Comparison of ENCODE assay signal across 7 cellular contexts in genomic region chr4:49288801-49289200, GRCh38.
DNase-seq lines count a peak whose midpoint lies in the region; ATAC-seq and TF ChIP-seq lines count a peak whose summit lies in the region.
"Not testable (repeated sequence)": the region's sequence is repeated elsewhere in the genome, so short reads cannot be mapped to it uniquely, and the experiment has no call there.

No MANE protein-coding gene starts in this region.

- H3K4me1 Mint-ChIP-seq in GM23338; chondrocyte (ENCODE audit: low read depth): not testable (repeated sequence)

- H4K20me1 ChIP-seq in GM23338 (replicated peaks; ENCODE audit: insufficient read depth): not testable (repeated sequence)

- H2BK15ac ChIP-seq in mesendoderm (replicated peaks; ENCODE audit: low read depth): not testable (repeated sequence)

- not testable (repeated sequence) for ATAC-seq in GM23338, left ventricle myocardium superior

- not testable (repeated sequence) for H2AFZ ChIP-seq in GM23338

- not testable (repeated sequence) for H4K5ac ChIP-seq in mesendoderm (ENCODE audit: low read length)

- not testable (repeated sequence) for H2AK5ac ChIP-seq in mesendoderm (ENCODE audit: low read length)

- intact Hi-C loops in left ventricle myocardium superior (cut with micrococcal nuclease); stomach (cut with DNase I; ENCODE audit: low total_unique reads): not testable (repeated sequence)

- not testable (repeated sequence) for H3K9me3 ChIP-seq in stomach

- not testable (repeated sequence) for H3K4me3 Mint-ChIP-seq in GM23338; chondrocyte (ENCODE audit: unreplicated experiment)

- H3K27ac Mint-ChIP-seq in GM23338; chondrocyte (ENCODE audit: unreplicated experiment): not testable (repeated sequence)

- TF ChIP-seq CTCF in GM23338 (conservative IDR thresholded peaks at IDR 0.05; ENCODE audit: low read depth in 2 of 2); RWPE1 (conservative IDR thresholded peaks at IDR 0.05; ENCODE audit: low read depth); chondrocyte (IDR thresholded peaks at IDR 0.05); stomach (IDR thresholded peaks at IDR 0.05): not testable (repeated sequence)

- not testable (repeated sequence) for TF ChIP-seq POLR2A in stomach (IDR thresholded peaks at IDR 0.05)

- H3K36me3 Mint-ChIP-seq in GM23338 (ENCODE audit: low read depth): peaks cover 27% of the 10 kb centered on the region
- H3K36me3 Mint-ChIP-seq in chondrocyte (ENCODE audit: low read depth): not testable (repeated sequence)

- H3K23ac ChIP-seq in mesendoderm (ENCODE audit: low read length): not testable (repeated sequence)

- H3K4ac ChIP-seq in mesendoderm (ENCODE audit: low read depth, low read length): not testable (repeated sequence)

- not testable (repeated sequence) for H2BK5ac ChIP-seq in mesendoderm (ENCODE audit: low read length)

- POLR2A ChIA-PET in RWPE1 (lab: Yijun Ruan, JAX; ENCODE audit: low non-redundant PET): not testable (repeated sequence)

- no CpG with 5 or more reads among the region's 11 CpGs for WGBS in mesendoderm (ENCODE audit: extremely low coverage, insufficient coverage, low lambda C conversion rate)
- WGBS in stomach, 5 donors: 89 to 91% (median 90%) methylated on average over 11 of the region's 11 CpGs

- H3K27ac ChIP-seq in GM23338 (ENCODE audit: low read depth); RWPE1; mesendoderm (ENCODE audit: low read depth, low read length); stomach: not testable (repeated sequence)

- H3F3A ChIP-seq in GM23338 (replicated peaks; ENCODE audit: low read depth): not testable (repeated sequence)

- H3K4me3 ChIP-seq in GM23338, stomach: not testable (repeated sequence)
- H3K4me3 ChIP-seq in mesendoderm (ENCODE audit: low read length): peak overlapping the region; percentile 47

- not testable (repeated sequence) for H3K56ac ChIP-seq in mesendoderm (ENCODE audit: low read length)

- H3K36me3 ChIP-seq in GM23338 (ENCODE audit: insufficient read depth): peaks cover 15% of the 10 kb centered on the region
- H3K36me3 ChIP-seq in mesendoderm (ENCODE audit: control insufficient read depth, insufficient read depth, low read length); stomach: not testable (repeated sequence)

- H3K27me3 Mint-ChIP-seq in GM23338 (ENCODE audit: insufficient read depth, low read depth, poor library complexity); chondrocyte (ENCODE audit: low read depth): not testable (repeated sequence)

- DNase-seq in EH (ENCODE audit: low read depth): peak; percentile 1
- peak; percentile 0 for DNase-seq in GM23338 (ENCODE audit: low spot score)
- peak; percentile 10 for DNase-seq in RWPE1 (ENCODE audit: low spot score)
- DNase-seq in chondrocyte (ENCODE audit: low spot score): peak; percentile 96
- peak; percentile 30 for DNase-seq in left ventricle myocardium superior
- DNase-seq in mesendoderm, stomach: not testable (repeated sequence)

- CTCF ChIA-PET in RWPE1 (lab: Yijun Ruan, JAX): not testable (repeated sequence)

- peaks cover 57% of the 10 kb centered on the region for H3K9me3 Mint-ChIP-seq in GM23338
- peaks cover 21% of the 10 kb centered on the region for H3K9me3 Mint-ChIP-seq in chondrocyte (ENCODE audit: low read depth)

- not testable (repeated sequence) for H3K79me1 ChIP-seq in mesendoderm (ENCODE audit: low read length)

- H3K18ac ChIP-seq in mesendoderm (ENCODE audit: low read length): not testable (repeated sequence)

- H3K9me2 ChIP-seq in GM23338 (ENCODE audit: insufficient read depth): not testable (repeated sequence)

- H3K79me2 ChIP-seq in GM23338 (replicated peaks; ENCODE audit: insufficient read depth); mesendoderm (ENCODE audit: control insufficient read depth, insufficient read depth, low read length): not testable (repeated sequence)

- not testable (repeated sequence) for H3K9ac ChIP-seq in mesendoderm (ENCODE audit: low read length)

- not testable (repeated sequence) for H4K8ac ChIP-seq in mesendoderm (ENCODE audit: low read depth, low read length)

- peak; percentile 8 for TF ChIP-seq EP300 in stomach (IDR thresholded peaks at IDR 0.05)

- not testable (repeated sequence) for H3K4me2 ChIP-seq in GM23338; mesendoderm (ENCODE audit: low read length)

- not testable (repeated sequence) for H2BK120ac ChIP-seq in mesendoderm (ENCODE audit: low read depth, low read length)

- not testable (repeated sequence) for H3K4me1 ChIP-seq in GM23338 (ENCODE audit: insufficient read depth); mesendoderm (ENCODE audit: control insufficient read depth, low read depth, low read length); stomach

- not testable (repeated sequence) for H3K27me3 ChIP-seq in GM23338 (ENCODE audit: insufficient read depth); mesendoderm (ENCODE audit: insufficient read depth, low read length, poor library complexity); stomach
